ENCODE assay signal across 11 cellular contexts in the genomic region with DNA sequence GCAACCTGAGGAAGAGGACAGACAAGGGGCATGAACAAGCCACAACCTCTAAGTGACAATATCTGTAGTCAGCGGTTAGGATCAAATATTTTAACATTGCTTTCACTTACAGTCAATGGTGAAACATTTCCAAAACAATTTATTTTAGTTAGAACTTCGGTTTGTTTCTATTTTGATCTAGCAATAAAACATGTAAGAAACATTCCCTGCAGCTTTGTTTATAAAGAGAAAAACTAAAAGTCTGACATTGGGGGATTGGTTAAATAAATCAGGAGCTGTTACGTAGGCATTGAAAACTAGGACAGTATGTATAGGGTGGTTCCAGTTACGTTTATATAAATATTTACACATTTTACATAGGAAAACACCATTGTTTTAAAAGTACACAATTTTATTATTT. TPM values are rescaled to one million over a fixed set of nuclear protein-coding genes. Genes with fewer than 3 reads are reported as not detected.
DNase-seq lines count a peak whose midpoint lies in the region; ATAC-seq and TF ChIP-seq lines count a peak whose summit lies in the region.
"Had no signal": no experiment of that assay in that cellular context is flagged by ENCODE, and none has a peak within 500 bp of the region (broad histone marks: within the 10 kb centered on the region; RNA-seq: fewer than 3 reads in every experiment).

No MANE protein-coding gene starts in this region.

- CTCF ChIA-PET in activated CD4-positive, alpha-beta memory T cell treated with anti-CD3 and anti-CD28 coated beads for 36 hours (lab: Charles Lee), result interaction anchor here (1.5 kb wide), 1 partner anchor 229 kb away, joined by 4 read pairs; no protein-coding TSS in a partner anchor

- POLR2A ChIA-PET in activated CD4-positive, alpha-beta memory T cell treated with anti-CD3 and anti-CD28 coated beads for 36 hours (lab: Charles Lee), result interaction anchor here (0.6 to 1.4 kb wide), 4 partner anchors 32 to 340 kb away, joined by 3 to 4 read pairs (median 3); a partner anchor contains a TSS

- peaks cover 74% of the 10 kb centered on the region for H3K4me1 Mint-ChIP-seq in activated T-cell treated with anti-CD3 and anti-CD28 coated beads, Interleukin-2, amount 50 U/mL, for 72 hours (ENCODE audit: low read depth)
- H3K4me1 Mint-ChIP-seq in activated CD4-positive, alpha-beta memory T cell treated with anti-CD3 and anti-CD28 coated beads for 36 hours (ENCODE audit: low read depth), result peaks cover 63% of the 10 kb centered on the region

- TF ChIP-seq POLR2A in heart left ventricle (IDR thresholded peaks at IDR 0.05), result no peak

- peaks cover 6% of the 10 kb centered on the region for H3K79me1 ChIP-seq in trophoblast cell (ENCODE audit: low read length)

- no peak for DNase-seq in activated T-cell treated with anti-CD3 and anti-CD28 coated beads, Interleukin-2, amount 50 U/mL, for 72 hours
- DNase-seq in activated T-cell treated with anti-CD3 and anti-CD28 coated beads, Interleukin-2, amount 50 U/mL, for 48 hours, result no peak
- no peak for DNase-seq in activated CD4-positive, alpha-beta memory T cell treated with anti-CD3 and anti-CD28 coated beads for 36 hours
- DNase-seq in hepatic stellate cell (ENCODE audit: low spot score) (peak; percentile 31), trophoblast cell (no peak), heart left ventricle (no peak)
- DNase-seq: foreskin keratinocyte, GOT3, NCI-H1694 had no signal

- no peak overlapping the region for H4K8ac ChIP-seq in trophoblast cell (ENCODE audit: low read depth, low read length)

- H3K9me3 ChIP-seq in subcutaneous abdominal adipose tissue (ENCODE audit: control insufficient read depth in 5 of 5, low read length in 5 of 5), result no peaks in the 10 kb centered on the region
- no peaks in the 10 kb centered on the region for H3K9me3 ChIP-seq in trophoblast cell (ENCODE audit: insufficient read depth, low read depth, low read length)
- H3K9me3 ChIP-seq in heart left ventricle, result no peaks in the 10 kb centered on the region

- no peak for TF ChIP-seq CTCF in heart left ventricle (IDR thresholded peaks at IDR 0.05)

- H2BK12ac ChIP-seq in trophoblast cell (ENCODE audit: low read length), result no peak overlapping the region

- H2AK5ac ChIP-seq in trophoblast cell (ENCODE audit: low read length), result no peak overlapping the region

- H2AFZ ChIP-seq in trophoblast cell (ENCODE audit: insufficient read depth, low read length, poor library complexity), result no peak overlapping the region

- H3K36me3 ChIP-seq in subcutaneous abdominal adipose tissue (ENCODE audit: control insufficient read depth in 5 of 5, insufficient read depth in 5 of 5, low read length in 5 of 5), result no peaks in the 10 kb centered on the region
- no peaks in the 10 kb centered on the region for H3K36me3 ChIP-seq in trophoblast cell (ENCODE audit: control insufficient read depth in 1 of 2, insufficient read depth in 2 of 2, low read length in 2 of 2)
- H3K36me3 ChIP-seq in heart left ventricle, result no peaks in the 10 kb centered on the region

- no peak overlapping the region for H3K23ac ChIP-seq in trophoblast cell (ENCODE audit: low read length)

- H3K27ac ChIP-seq in subcutaneous abdominal adipose tissue (ENCODE audit: low read depth, low read length), result peak overlapping the region; percentile 3
- no peak overlapping the region for H3K27ac ChIP-seq in trophoblast cell (ENCODE audit: low read depth, low read length)
- H3K27ac ChIP-seq in heart left ventricle, result no peak overlapping the region
- H3K27ac ChIP-seq: foreskin keratinocyte had no signal

- peaks cover 0 to 36% (median 32%) of the 10 kb centered on the region in 5 donors for H3K4me1 ChIP-seq in subcutaneous abdominal adipose tissue (ENCODE audit: control insufficient read depth in 5 of 5, insufficient read depth in 5 of 5, low read length in 5 of 5)
- peaks cover 0 to 5% of the 10 kb centered on the region in 2 experiments for H3K4me1 ChIP-seq in trophoblast cell (ENCODE audit: control insufficient read depth in 1 of 2, insufficient read depth in 2 of 2, low read length in 2 of 2)
- peaks cover 0 to 45% (median 24%) of the 10 kb centered on the region in 12 donors for H3K4me1 ChIP-seq in heart left ventricle

- peak overlapping the region; percentile 71 to 90 for H3K4me3 Mint-ChIP-seq in activated T-cell treated with anti-CD3 and anti-CD28 coated beads, Interleukin-2, amount 50 U/mL, for 72 hours
- H3K4me3 Mint-ChIP-seq in activated CD4-positive, alpha-beta memory T cell treated with anti-CD3 and anti-CD28 coated beads for 36 hours, result peak overlapping the region; percentile 73

- no peaks in the 10 kb centered on the region for H3K27me3 Mint-ChIP-seq in activated T-cell treated with anti-CD3 and anti-CD28 coated beads, Interleukin-2, amount 50 U/mL, for 72 hours (ENCODE audit: low read depth)
- H3K27me3 Mint-ChIP-seq in activated CD4-positive, alpha-beta memory T cell treated with anti-CD3 and anti-CD28 coated beads for 36 hours, result no peaks in the 10 kb centered on the region

- no peak overlapping the region for H3K18ac ChIP-seq in trophoblast cell (ENCODE audit: low read length)

- H3K9me3 Mint-ChIP-seq in activated T-cell treated with anti-CD3 and anti-CD28 coated beads, Interleukin-2, amount 50 U/mL, for 72 hours, result no peaks in the 10 kb centered on the region
- peaks cover 2% of the 10 kb centered on the region for H3K9me3 Mint-ChIP-seq in activated CD4-positive, alpha-beta memory T cell treated with anti-CD3 and anti-CD28 coated beads for 36 hours

- no CpG with 5 or more reads among the region's 4 CpGs for WGBS in trophoblast cell (ENCODE audit: extremely low coverage, insufficient coverage, insufficient read length)
- WGBS in heart left ventricle, 4 donors, result 72 to 83% (median 78%) methylated on average over 4 of the region's 4 CpGs

- no peak overlapping the region for H2BK120ac ChIP-seq in trophoblast cell (ENCODE audit: insufficient read depth, low read length, poor library complexity)

- H3K4me2 ChIP-seq in trophoblast cell (ENCODE audit: low read length), result no peak overlapping the region

- H3K4ac ChIP-seq in trophoblast cell (ENCODE audit: low read depth, low read length), result no peak overlapping the region

- H3K27me3 ChIP-seq in subcutaneous abdominal adipose tissue (ENCODE audit: control insufficient read depth in 5 of 5, insufficient read depth in 4 of 5, low read length in 5 of 5) (no peaks in the 10 kb centered on the region), trophoblast cell (ENCODE audit: insufficient read depth, low read length) (no peaks in the 10 kb centered on the region), heart left ventricle (no peaks in the 10 kb centered on the region)
- H3K27me3 ChIP-seq: foreskin keratinocyte had no signal

- peaks cover 2 to 11% of the 10 kb centered on the region in 2 donors for H3K36me3 Mint-ChIP-seq in activated T-cell treated with anti-CD3 and anti-CD28 coated beads, Interleukin-2, amount 50 U/mL, for 72 hours (ENCODE audit: insufficient read depth in 2 of 2)
- H3K36me3 Mint-ChIP-seq in activated CD4-positive, alpha-beta memory T cell treated with anti-CD3 and anti-CD28 coated beads for 36 hours, result peaks cover 17% of the 10 kb centered on the region

- H2BK5ac ChIP-seq in trophoblast cell (ENCODE audit: low read depth, low read length, poor library complexity), result no peak overlapping the region

- H3K27ac Mint-ChIP-seq in activated T-cell treated with anti-CD3 and anti-CD28 coated beads, Interleukin-2, amount 50 U/mL, for 72 hours, result peak overlapping the region; percentile 90
- peak overlapping the region; percentile 84 for H3K27ac Mint-ChIP-seq in activated CD4-positive, alpha-beta memory T cell treated with anti-CD3 and anti-CD28 coated beads for 36 hours

- H3K79me2 ChIP-seq in trophoblast cell (ENCODE audit: control insufficient read depth, insufficient read depth, low read length, poor library complexity), result peaks cover 8% of the 10 kb centered on the region

- H3K9ac ChIP-seq in subcutaneous abdominal adipose tissue (ENCODE audit: low read length in 5 of 5), result peak overlapping the region in 3 of 5 donors; percentile 27 to 45 (median 43)
- no peak overlapping the region for H3K9ac ChIP-seq in trophoblast cell (ENCODE audit: low read length)

- ATAC-seq in activated T-cell treated with anti-CD3 and anti-CD28 coated beads, Interleukin-2, amount 50 U/mL, for 72 hours (replicated peaks in 1 of 2), result no peak
- no peak for ATAC-seq in heart left ventricle
- no peak for ATAC-seq in GM21717 (IDR thresholded peaks at IDR 0.05; ENCODE audit: unreplicated experiment)
- ATAC-seq: foreskin keratinocyte had no signal

- H4K91ac ChIP-seq in trophoblast cell (ENCODE audit: low read depth, low read length), result no peak overlapping the region

- H3K4me3 ChIP-seq in subcutaneous abdominal adipose tissue (ENCODE audit: low read depth in 1 of 5, low read length in 5 of 5) (no peak overlapping the region), trophoblast cell (ENCODE audit: low read depth, low read length) (no peak overlapping the region), heart left ventricle (no peak overlapping the region)

- no peak overlapping the region for H4K12ac ChIP-seq in trophoblast cell (ENCODE audit: low read depth, low read length)

- H3K14ac ChIP-seq in trophoblast cell (ENCODE audit: low read length), result no peak overlapping the region

- intact Hi-C loops in activated CD4-positive, alpha-beta memory T cell treated with anti-CD3 and anti-CD28 coated beads for 36 hours (cut with micrococcal nuclease), result loop anchor here (2.0 to 10.0 kb wide), 4 partner anchors 62 to 1269 kb away; no protein-coding TSS in a partner anchor
- intact Hi-C loops in heart left ventricle (cut with DNase I), result loop anchor here in 1 of 10 donors (10.0 kb wide), 1 partner anchor 131 kb away; a partner anchor contains a TSS

RNA-seq across cellular contexts. Expression of a gene that starts 3.4 kb away (rescaled TPM):
- total RNA-seq in activated T-cell treated with anti-CD3 and anti-CD28 coated beads, Interleukin-2, amount 50 U/mL, for 72 hours, result 10 to 100 TPM; 63.6 to 74.6 TPM
- 10 to 100 TPM; 66.9 to 68.5 TPM for total RNA-seq in activated CD4-positive, alpha-beta memory T cell treated with anti-CD3 and anti-CD28 coated beads for 36 hours
- 41.6 and 42.6 TPM in 2 replicates for polyA plus RNA-seq in trophoblast cell (2013)
- total RNA-seq in heart left ventricle, result 10 to 100 TPM; 24.4 to 53.7 (median 44.2) TPM
- polyA plus RNA-seq in heart left ventricle, result 10 to 100 TPM; 10.9 to 41.5 TPM
